Comparison of ENCODE assay signal across 13 cellular contexts in genomic region chr5:81819556-81820314, GRCh38.
DNase-seq lines count a peak whose midpoint lies in the region; ATAC-seq, FAIRE-seq and TF ChIP-seq lines count a peak whose summit lies in the region.
"Had no signal": no experiment of that assay in that cellular context is flagged by ENCODE, and none has a peak within 500 bp of the region (broad histone marks: within the 10 kb centered on the region; RNA-seq: fewer than 3 reads in every experiment).

No MANE protein-coding gene starts in this region.

- H3K27me3 ChIP-seq in PC-3 (ENCODE audit: low read length) (no peaks in the 10 kb centered on the region), smooth muscle cell (ENCODE audit: low read depth) (no peaks in the 10 kb centered on the region), esophagus muscularis mucosa (no peaks in the 10 kb centered on the region)

- no peak overlapping the region for H3K4me3 ChIP-seq in PC-3 (ENCODE audit: low read length)
- H3K4me3 ChIP-seq in smooth muscle cell: no peak overlapping the region
- H3K4me3 ChIP-seq in esophagus muscularis mucosa: no peak overlapping the region
- H3K4me3 ChIP-seq in kidney (ENCODE audit: low read length in 2 of 2): no peak overlapping the region

- H3K27me3 Mint-ChIP-seq in activated T-cell treated with anti-CD3 and anti-CD28 coated beads, Interleukin-2, amount 50 U/mL, for 24 hours: peaks cover 4% of the 10 kb centered on the region

- H3K4me2 ChIP-seq in PC-3 (ENCODE audit: low read length) (peak overlapping the region; percentile 38), smooth muscle cell (no peak overlapping the region)

- peak overlapping the region; percentile 5 for H3K27ac Mint-ChIP-seq in activated T-cell treated with anti-CD3 and anti-CD28 coated beads, Interleukin-2, amount 50 U/mL, for 24 hours
- H3K27ac Mint-ChIP-seq: H9 had no signal

- TF ChIP-seq CTCF in PC-3 (conservative IDR thresholded peaks at IDR 0.05; ENCODE audit: low read depth, low read length) (no peak), smooth muscle cell (IDR thresholded peaks at IDR 0.05; ENCODE audit: borderline replicate concordance, insufficient read depth, poor library complexity, severe bottlenecking) (no peak), esophagus muscularis mucosa (IDR thresholded peaks at IDR 0.05) (no peak), kidney (IDR thresholded peaks at IDR 0.05; ENCODE audit: borderline replicate concordance, extremely low read depth, insufficient read depth) (no peak)

- H3K9me2 ChIP-seq in PC-3 (replicated peaks; ENCODE audit: low read length): no peaks in the 10 kb centered on the region

- no peak for FAIRE-seq in kidney (lab: Jason Lieb, UNC)
- FAIRE-seq: small intestine had no signal

- POLR2A ChIA-PET in PC-3 (lab: Charles Lee; ENCODE audit: unreplicated experiment): interaction anchor here (0.6 to 0.7 kb wide), 3 partner anchors 41 to 516 kb away, joined by 3 to 4 read pairs (median 3); no protein-coding TSS in a partner anchor

- WGBS in smooth muscle cell (ENCODE audit: low lambda C conversion rate): 94% methylated on average over 6 of the region's 6 CpGs
- WGBS in esophagus muscularis mucosa: 86% methylated on average over 6 of the region's 6 CpGs

- no peaks in the 10 kb centered on the region for H3K36me3 Mint-ChIP-seq in activated T-cell treated with anti-CD3 and anti-CD28 coated beads, Interleukin-2, amount 50 U/mL, for 24 hours (ENCODE audit: low read depth)
- H3K36me3 Mint-ChIP-seq: CD8-positive, alpha-beta memory T cell had no signal

- H4K20me1 ChIP-seq in PC-3 (ENCODE audit: low read length) (no peaks in the 10 kb centered on the region), smooth muscle cell (ENCODE audit: low read depth) (no peaks in the 10 kb centered on the region)

- no peak for DNase-seq in activated T-cell treated with anti-CD3 and anti-CD28 coated beads, Interleukin-2, amount 50 U/mL, for 24 hours
- no peak for DNase-seq in activated T-cell treated with anti-CD3 and anti-CD28 coated beads, Interleukin-2, amount 50 U/mL, for 1 hour
- DNase-seq in PC-3: peak; percentile 74
- DNase-seq in erythroblast (lab: John Stamatoyannopoulos, UW): peak; percentile 27 to 60
- no peak for DNase-seq in smooth muscle cell (lab: John Stamatoyannopoulos, UW; ENCODE audit: unreplicated experiment)
- DNase-seq in NCI-H446 treated with DMSO at 0.1 percent for 48 hours (lab: John Stamatoyannopoulos, UW): no peak
- DNase-seq in esophagus muscularis mucosa (ENCODE audit: extremely low spot score): no peak
- DNase-seq in kidney: no peak
- DNase-seq: activated T-cell treated with anti-CD3 and anti-CD28 coated beads for 4 hours; CD8-positive, alpha-beta memory T cell; H9; NCI-H1694 treated with DMSO at 0.1 percent for 48 hours had no signal

- H3K9me3 Mint-ChIP-seq in activated T-cell treated with anti-CD3 and anti-CD28 coated beads, Interleukin-2, amount 50 U/mL, for 24 hours: no peaks in the 10 kb centered on the region

- no peaks in the 10 kb centered on the region for H3K79me2 ChIP-seq in PC-3 (ENCODE audit: low read length)
- H3K79me2 ChIP-seq in smooth muscle cell (ENCODE audit: low read depth): no peaks in the 10 kb centered on the region

- H2AFZ ChIP-seq in PC-3 (ENCODE audit: low read length) (0 out of 2 replicates have a peak overlapping the region, but pooled peaks have one; percentile 41), smooth muscle cell (ENCODE audit: low read depth) (peak overlapping the region; percentile 40)

- H3F3A ChIP-seq in PC-3 (ENCODE audit: low read length, unreplicated experiment): no peaks in the 10 kb centered on the region
- H3F3A ChIP-seq in smooth muscle cell (ENCODE audit: low read depth): no peaks in the 10 kb centered on the region

- intact Hi-C loops in PC-3 (cut with micrococcal nuclease): loop anchor here (5.0 kb wide), 1 partner anchor 52 kb away; no protein-coding TSS in a partner anchor
- intact Hi-C loops in esophagus muscularis mucosa (cut with DNase I): no loop called here
- intact Hi-C loops in kidney (cut with DNase I): no loop called here

- H3K27ac ChIP-seq in PC-3 (ENCODE audit: low read length): peak overlapping the region; percentile 39
- H3K27ac ChIP-seq in smooth muscle cell (ENCODE audit: low read depth): no peak overlapping the region
- no peak overlapping the region for H3K27ac ChIP-seq in esophagus muscularis mucosa (replicated peaks in 1 of 4)
- H3K27ac ChIP-seq in kidney (ENCODE audit: low read depth in 2 of 2, low read length in 2 of 2): no peak overlapping the region

- TF ChIP-seq POLR2A in erythroblast (IDR thresholded peaks at IDR 0.05; ENCODE audit: low read length): no peak
- no peak for TF ChIP-seq POLR2A in esophagus muscularis mucosa (IDR thresholded peaks at IDR 0.05; ENCODE audit: low read depth)

- H3K9me3 ChIP-seq in PC-3 (ENCODE audit: low read length): no peaks in the 10 kb centered on the region
- H3K9me3 ChIP-seq in smooth muscle cell (replicated peaks; ENCODE audit: low read depth): no peaks in the 10 kb centered on the region
- H3K9me3 ChIP-seq in esophagus muscularis mucosa: no peaks in the 10 kb centered on the region
- no peaks in the 10 kb centered on the region for H3K9me3 ChIP-seq in kidney (ENCODE audit: control insufficient read depth in 1 of 2, low read length in 2 of 2)

- ATAC-seq in PC-3: peak; percentile 98

- H3K4me3 Mint-ChIP-seq in activated T-cell treated with anti-CD3 and anti-CD28 coated beads, Interleukin-2, amount 50 U/mL, for 24 hours: no peak overlapping the region
- H3K4me3 Mint-ChIP-seq: CD8-positive, alpha-beta memory T cell; H9 had no signal

- H3K36me3 ChIP-seq in PC-3 (ENCODE audit: low read depth, low read length) (no peaks in the 10 kb centered on the region), smooth muscle cell (ENCODE audit: low read depth) (no peaks in the 10 kb centered on the region), esophagus muscularis mucosa (no peaks in the 10 kb centered on the region), kidney (ENCODE audit: control insufficient read depth in 1 of 2, insufficient read depth in 2 of 2, low read length in 2 of 2) (no peaks in the 10 kb centered on the region)

- no peak for TF ChIP-seq EP300 in esophagus muscularis mucosa (IDR thresholded peaks at IDR 0.05)

- BruUV-seq in PC-3 (replicated peaks; lab: Mats Ljungman, UMichigan): no TSS peak

- CTCF ChIA-PET in PC-3 (lab: Charles Lee): no interaction called here

- peaks cover 32% of the 10 kb centered on the region for H3K4me1 Mint-ChIP-seq in activated T-cell treated with anti-CD3 and anti-CD28 coated beads, Interleukin-2, amount 50 U/mL, for 24 hours (ENCODE audit: low read depth)

- H3K9ac ChIP-seq in PC-3 (ENCODE audit: low read length): no peak overlapping the region
- no peak overlapping the region for H3K9ac ChIP-seq in smooth muscle cell (ENCODE audit: low read depth)
- no peak overlapping the region for H3K9ac ChIP-seq in kidney (ENCODE audit: low read length in 2 of 2)

- H3K4me1 ChIP-seq in PC-3 (ENCODE audit: insufficient read depth, low read length) (peaks cover 14% of the 10 kb centered on the region), smooth muscle cell (ENCODE audit: low read depth) (no peaks in the 10 kb centered on the region), esophagus muscularis mucosa (peaks cover 0 to 5% (median 2%) of the 10 kb centered on the region in 4 donors), kidney (ENCODE audit: control insufficient read depth in 1 of 2, insufficient read depth in 1 of 2, low read depth in 1 of 2, low read length in 2 of 2) (no peaks in the 10 kb centered on the region)

Comparison
In these comparisons a context has a peak if more than half of its experiments do, and no peak if none do; other contexts are left out.
1. DNase-seq: peak in PC-3 (single experiment) and erythroblast (2 of 2); none in activated T-cell treated with anti-CD3 and anti-CD28 coated beads, Interleukin-2, amount 50 U/mL, for 24 hours (single experiment), activated T-cell treated with anti-CD3 and anti-CD28 coated beads, Interleukin-2, amount 50 U/mL, for 1 hour (single experiment), smooth muscle cell (single experiment), NCI-H446 treated with DMSO at 0.1 percent for 48 hours (single experiment), esophagus muscularis mucosa (single experiment) and kidney (single experiment).